In the genomic region with DNA sequence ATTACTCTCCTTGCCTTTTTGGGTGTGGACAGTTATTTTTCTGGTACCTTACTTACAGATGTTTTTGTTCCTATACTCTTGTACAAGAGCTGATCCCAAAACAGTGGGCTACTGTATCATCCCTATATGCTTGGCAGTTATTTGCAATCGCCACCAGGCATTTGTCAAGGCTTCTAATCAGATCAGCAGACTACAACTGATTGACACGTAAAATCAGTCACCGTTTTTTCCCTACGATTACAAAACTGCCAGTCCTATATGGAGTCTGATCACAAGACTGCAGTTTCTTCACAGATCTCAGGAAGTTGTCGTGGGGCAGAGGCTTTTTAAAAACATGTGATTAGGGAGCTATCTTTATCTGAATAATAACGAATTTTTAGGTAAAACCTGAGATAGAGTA, we compare ENCODE assay signal across 10 cellular contexts. TPM values are rescaled to one million over a fixed set of nuclear protein-coding genes. Genes with fewer than 3 reads are reported as not detected.
DNase-seq lines count a peak whose midpoint lies in the region; ATAC-seq, FAIRE-seq and TF ChIP-seq lines count a peak whose summit lies in the region.
"Had no signal": no experiment of that assay in that cellular context is flagged by ENCODE, and none has a peak within 500 bp of the region (broad histone marks: within the 10 kb centered on the region; RNA-seq: fewer than 3 reads in every experiment).

No MANE protein-coding gene starts in this region.

- peaks cover 4% of the 10 kb centered on the region for H3K36me3 Mint-ChIP-seq in T-helper 17 cell (ENCODE audit: low read depth)

- H3K4me1 Mint-ChIP-seq in T-helper 17 cell, result peaks cover 30% of the 10 kb centered on the region

- H3K27me3 ChIP-seq in cardiac muscle cell, result no peaks in the 10 kb centered on the region
- no peaks in the 10 kb centered on the region for H3K27me3 ChIP-seq in tibial artery

- H3K27me3 Mint-ChIP-seq in T-helper 17 cell, result no peaks in the 10 kb centered on the region

- H3K9me3 ChIP-seq in cardiac muscle cell (ENCODE audit: low read depth), result no peaks in the 10 kb centered on the region
- H3K9me3 ChIP-seq in T-helper 17 cell (ENCODE audit: control insufficient read depth, low read length, poor library complexity, severe bottlenecking), result no peaks in the 10 kb centered on the region
- no peaks in the 10 kb centered on the region for H3K9me3 ChIP-seq in tibial artery
- H3K9me3 ChIP-seq: thoracic aorta had no signal

- H3K27ac Mint-ChIP-seq in T-helper 17 cell, result peak overlapping the region; percentile 93

- DNase-seq in cardiac muscle cell (ENCODE audit: low read depth in 1 of 2, low spot score in 1 of 2) (no peak), cardiac septum (ENCODE audit: low spot score) (no peak), T-helper 17 cell (no peak), fibroblast of the aortic adventitia (ENCODE audit: low read depth) (no peak), tibial artery (no peak), D721Med (ENCODE audit: insufficient read length, low spot score) (no peak), AG08396 (ENCODE audit: low spot score) (no peak)
- DNase-seq: NCI-H2081 treated with DMSO at 0.1 percent for 48 hours had no signal

- H3K4me3 ChIP-seq in cardiac muscle cell, result no peak overlapping the region
- peak overlapping the region; percentile 1 for H3K4me3 ChIP-seq in fibroblast of the aortic adventitia (ENCODE audit: low read depth, low read length)
- no peak overlapping the region for H3K4me3 ChIP-seq in tibial artery

- H3K4me3 Mint-ChIP-seq in T-helper 17 cell, result peak overlapping the region; percentile 94

- no peak for FAIRE-seq in D721Med (lab: Jason Lieb, UNC)

- intact Hi-C loops in cardiac septum (cut with DNase I), result no loop called here
- intact Hi-C loops in tibial artery (cut with DNase I; ENCODE audit: low total_unique reads), result no loop called here

- ATAC-seq in T-helper 17 cell, result no peak
- ATAC-seq in HG03175 (IDR thresholded peaks at IDR 0.05; ENCODE audit: unreplicated experiment), result no peak

- no peak for TF ChIP-seq CTCF in cardiac muscle cell (IDR thresholded peaks at IDR 0.05; ENCODE audit: low read depth, low read length)
- no peak for TF ChIP-seq CTCF in fibroblast of the aortic adventitia (IDR thresholded peaks at IDR 0.05; ENCODE audit: insufficient read depth, low read length)
- TF ChIP-seq CTCF in tibial artery (IDR thresholded peaks at IDR 0.05), result no peak
- no peak for TF ChIP-seq CTCF in D721Med (IDR thresholded peaks at IDR 0.05; ENCODE audit: insufficient read depth, missing control alignments)

- H3K36me3 ChIP-seq in cardiac muscle cell (peaks cover 3% of the 10 kb centered on the region), tibial artery (peaks cover 4 to 28% (median 14%) of the 10 kb centered on the region in 3 donors)
- H3K36me3 ChIP-seq: thoracic aorta had no signal

- H3K27ac ChIP-seq in cardiac muscle cell (peak overlapping the region; percentile 94), tibial artery (peak overlapping the region; percentile 85 to 94)

- H3K4me1 ChIP-seq in cardiac muscle cell (ENCODE audit: low read depth) (peaks cover 10% of the 10 kb centered on the region), tibial artery (peaks cover 0 to 32% (median 22%) of the 10 kb centered on the region in 4 donors)

RNA-seq across cellular contexts. Expression of a gene that starts 1.3 kb away (rescaled TPM):
- total RNA-seq in cardiac muscle cell (7.5 and 10.5 TPM in 2 replicates), cardiac septum (17.3 TPM), T-helper 17 cell (1 to 10 TPM; 6.3 to 8.1 TPM), fibroblast of the aortic adventitia (ENCODE audit: low replicate concordance) (2.4 and 12.1 TPM in 2 replicates)
- polyA plus RNA-seq in cardiac muscle cell, result 42.3 and 48.9 TPM in 2 replicates

RNA-seq across cellular contexts. Expression of a gene that starts 1.8 kb away (rescaled TPM):
- total RNA-seq in cardiac muscle cell, result 85.5 and 99.6 TPM in 2 replicates
- polyA plus RNA-seq in cardiac muscle cell, result 93.2 and 107 TPM in 2 replicates
- total RNA-seq in cardiac septum, result 58.1 TPM
- total RNA-seq in T-helper 17 cell, result 10 to 100 TPM; 70.5 to 91.5 TPM
- 5.7 and 12.7 TPM in 2 replicates for total RNA-seq in fibroblast of the aortic adventitia (ENCODE audit: low replicate concordance)

RNA-seq across cellular contexts. Expression of a gene that starts 20.4 kb away (rescaled TPM):
- total RNA-seq in cardiac muscle cell (9.2 and 18.1 TPM in 2 replicates), cardiac septum (11.8 TPM), T-helper 17 cell (1 to 10 TPM; 3.1 to 6.7 TPM), fibroblast of the aortic adventitia (ENCODE audit: low replicate concordance) (17.3 and 28.1 TPM in 2 replicates)
- polyA plus RNA-seq in cardiac muscle cell, result 22.2 and 24.6 TPM in 2 replicates

RNA-seq across cellular contexts. Expression of a gene that starts 20.6 kb away (rescaled TPM):
- total RNA-seq in cardiac muscle cell, result 24.6 and 27.2 TPM in 2 replicates
- polyA plus RNA-seq in cardiac muscle cell, result 29.1 and 31.9 TPM in 2 replicates
- total RNA-seq in cardiac septum, result 25.2 TPM
- 10 to 100 TPM; 12.9 to 14.6 TPM for total RNA-seq in T-helper 17 cell
- total RNA-seq in fibroblast of the aortic adventitia (ENCODE audit: low replicate concordance), result 43.3 and 46.9 TPM in 2 replicates
